8 cellular contexts compared by ENCODE assay signal in genomic region chr14:77457115-77457521, GRCh38. TPM values are rescaled to one million over a fixed set of nuclear protein-coding genes. Genes with fewer than 3 reads are reported as not detected.
DNase-seq lines count a peak whose midpoint lies in the region; ATAC-seq and TF ChIP-seq lines count a peak whose summit lies in the region.

No MANE protein-coding gene starts in this region.

- peak overlapping the region; percentile 77 to 96 (median 90) for H3K27ac ChIP-seq in heart right ventricle
- peak overlapping the region; percentile 94 to 97 for H3K27ac ChIP-seq in breast epithelium

- H3K9me3 ChIP-seq in heart right ventricle, result no peaks in the 10 kb centered on the region
- no peaks in the 10 kb centered on the region for H3K9me3 ChIP-seq in Loucy (ENCODE audit: insufficient read depth, low read depth, low read length)
- H3K9me3 ChIP-seq in breast epithelium, result no peaks in the 10 kb centered on the region
- H3K9me3 ChIP-seq in mononuclear cell (ENCODE audit: low read depth, low read length), result no peaks in the 10 kb centered on the region

- peaks cover 27% of the 10 kb centered on the region for H4K20me1 ChIP-seq in Loucy (ENCODE audit: insufficient read depth, low read length, poor library complexity, severe bottlenecking)

- no peaks in the 10 kb centered on the region for H3F3A ChIP-seq in Loucy (ENCODE audit: low read depth)

- DNase-seq in heart right ventricle (no peak), Right ventricle myocardium superior (no peak), breast epithelium (ENCODE audit: low spot score in 2 of 2) (no peak), HT-29 (ENCODE audit: low spot score) (no peak), CD1c-positive myeloid dendritic cell (ENCODE audit: extremely low spot score) (no peak)

- H3K4me1 ChIP-seq in heart right ventricle, result peaks cover 5 to 36% (median 26%) of the 10 kb centered on the region in 9 donors
- peaks cover 26% of the 10 kb centered on the region for H3K4me1 ChIP-seq in Loucy (ENCODE audit: insufficient read depth, low read length, poor library complexity, severe bottlenecking)
- H3K4me1 ChIP-seq in breast epithelium, result peaks cover 0 to 20% of the 10 kb centered on the region in 2 donors
- H3K4me1 ChIP-seq in mononuclear cell (ENCODE audit: insufficient read depth, low read length), result peaks cover 23% of the 10 kb centered on the region

- WGBS in heart right ventricle, 2 donors, result 0 to 1% methylated on average over 18 of the region's 18 CpGs

- peak overlapping the region; percentile 86 for H3K9ac ChIP-seq in Loucy (ENCODE audit: low read depth, low read length, poor library complexity, severe bottlenecking)

- peak overlapping the region; percentile 75 to 99 (median 95) for H3K4me3 ChIP-seq in heart right ventricle
- peak overlapping the region; percentile 94 for H3K4me3 ChIP-seq in Loucy (ENCODE audit: low read length, poor library complexity, severe bottlenecking)
- peak overlapping the region; percentile 90 to 99 (median 98) for H3K4me3 ChIP-seq in breast epithelium
- peak overlapping the region; percentile 65 for H3K4me3 ChIP-seq in mononuclear cell (ENCODE audit: low read length)

- no peaks in the 10 kb centered on the region for H3K9me2 ChIP-seq in Loucy (replicated peaks; ENCODE audit: low read depth, low read length)

- peak; percentile 46 for TF ChIP-seq POLR2A in breast epithelium (IDR thresholded peaks at IDR 0.05)

- peaks cover 0 to 48% (median 18%) of the 10 kb centered on the region in 9 donors for H3K36me3 ChIP-seq in heart right ventricle
- peaks cover 22% of the 10 kb centered on the region; the same call in 1 of the 2 replicates for H3K36me3 ChIP-seq in Loucy (ENCODE audit: insufficient read depth, low read length)
- H3K36me3 ChIP-seq in breast epithelium, result no peaks in the 10 kb centered on the region

- H2AFZ ChIP-seq in Loucy (ENCODE audit: low read length), result peak overlapping the region; percentile 76

- ATAC-seq in heart right ventricle, result peak in 5 of 8 donors; percentile 0 to 11 (median 1)
- no peak for ATAC-seq in Right ventricle myocardium superior (ENCODE audit: poor library complexity)
- no peak for ATAC-seq in HG02885 (IDR thresholded peaks at IDR 0.05; ENCODE audit: poor library complexity, unreplicated experiment)

- TF ChIP-seq CTCF in heart right ventricle (IDR thresholded peaks at IDR 0.05), result no peak
- no peak for TF ChIP-seq CTCF in Loucy (conservative IDR thresholded peaks at IDR 0.05; ENCODE audit: low read length)
- TF ChIP-seq CTCF in breast epithelium (IDR thresholded peaks at IDR 0.05), result no peak

- H3K4me2 ChIP-seq in Loucy (ENCODE audit: low read depth, low read length, poor library complexity, severe bottlenecking), result peak overlapping the region; percentile 88

- H3K79me2 ChIP-seq in Loucy (ENCODE audit: insufficient read depth, low read length), result peaks cover 62% of the 10 kb centered on the region

- intact Hi-C loops in heart right ventricle (cut with DNase I) (loop anchor here in 7 of 10 donors (2.0 to 10.0 kb wide), 10 partner anchors 80 to 248 kb away; partner anchors contain the start of genes GSTZ1 (in 6 of the 7), POMT2 (in 6 of the 7), ALKBH1 (in 5 of the 7) and SLIRP (in 5 of the 7)), Right ventricle myocardium superior (cut with DNase I) (no loop called here), breast epithelium (cut with DNase I; ENCODE audit: low total_unique reads) (no loop called here)

- H3K27me3 ChIP-seq in heart right ventricle, result no peaks in the 10 kb centered on the region
- no peaks in the 10 kb centered on the region for H3K27me3 ChIP-seq in Loucy (ENCODE audit: insufficient read depth, low read length, poor library complexity, severe bottlenecking)
- H3K27me3 ChIP-seq in breast epithelium, result no peaks in the 10 kb centered on the region
- H3K27me3 ChIP-seq in mononuclear cell (ENCODE audit: insufficient read depth, low read length), result no peaks in the 10 kb centered on the region

RNA-seq across cellular contexts. Expression of gene VIPAS39, which starts 0.3 kb away (rescaled TPM):
- total RNA-seq in heart right ventricle, result 10 to 100 TPM in 9 of 10 donors, 1 to 10 TPM in 1; 8.1 to 18.7 (median 14.7) TPM
- 10 to 100 TPM in 1 of 2 donors, 1 to 10 TPM in 1; 8.0 to 10.4 TPM for polyA plus RNA-seq in heart right ventricle
- 10.9 TPM for total RNA-seq in Right ventricle myocardium superior
- 10 to 100 TPM; 14.7 to 25.9 (median 19.2) TPM for total RNA-seq in breast epithelium
- 12.5 TPM for total RNA-seq in mononuclear cell
- total RNA-seq in HT-29 (2014; rRNA removed; shearing (Covaris generic)), result 6.3 and 6.6 TPM in 2 replicates

RNA-seq across cellular contexts. Expression of gene AHSA1, which starts 0.8 kb away (rescaled TPM):
- total RNA-seq in heart right ventricle, result 100 to 1,000 TPM; 107 to 193 (median 166) TPM
- polyA plus RNA-seq in heart right ventricle, result 100 to 1,000 TPM in 1 of 2 donors, 10 to 100 TPM in 1; 88.2 to 247 TPM
- total RNA-seq in Right ventricle myocardium superior, result 205 TPM
- total RNA-seq in breast epithelium, result 100 to 1,000 TPM in 2 of 3 donors, 10 to 100 TPM in 1; 81.0 to 121 (median 110) TPM
- total RNA-seq in mononuclear cell, result 20.5 TPM
- total RNA-seq in HT-29 (2014; rRNA removed; shearing (Covaris generic)), result 118 and 124 TPM in 2 replicates

RNA-seq across cellular contexts. Expression of gene NOXRED1, which starts 33.8 kb away (rescaled TPM):
- total RNA-seq in heart right ventricle (under 1 TPM in 5 of 10 donors, not detected in 5; 0.12 to 0.40 (median 0.30) TPM), Right ventricle myocardium superior (not detected), breast epithelium (1 to 10 TPM in 1 of 3 donors, under 1 TPM in 1, not detected in 1; 0.48 to 1.3 TPM), mononuclear cell (0.21 TPM)
- polyA plus RNA-seq in heart right ventricle, result under 1 TPM in 1 of 2 donors, not detected in 1; 0.04 TPM
- not detected in 2 replicates for total RNA-seq in HT-29 (2014; rRNA removed; shearing (Covaris generic))

RNA-seq across cellular contexts. Expression of gene ISM2, which starts 41.5 kb away (rescaled TPM):
- not detected for total RNA-seq in heart right ventricle
- polyA plus RNA-seq in heart right ventricle, result not detected
- not detected for total RNA-seq in Right ventricle myocardium superior
- total RNA-seq in breast epithelium, result under 1 TPM in 2 of 3 donors, not detected in 1; 0.32 to 0.59 TPM
- 0.42 TPM for total RNA-seq in mononuclear cell
- not detected in 2 replicates for total RNA-seq in HT-29 (2014; rRNA removed; shearing (Covaris generic))

Comparison
In these comparisons a context has a peak if more than half of its experiments do, and no peak if none do; other contexts are left out.
1. ATAC-seq: peak in heart right ventricle (5 of 8); none in Right ventricle myocardium superior (single experiment) and HG02885 (single experiment).
2. intact Hi-C loops: an anchor here in heart right ventricle (2.0 to 10.0 kb wide); none called in Right ventricle myocardium superior and breast epithelium.
3. Peak in every context shown above with its lines, with median percentiles within 50 percentile points of each other: H3K4me3 ChIP-seq.